ENCODE assay signal across 9 cellular contexts in genomic region chr12:123924539-123924938, GRCh38.
"Had no signal": no experiment of that assay in that cellular context is flagged by ENCODE, and none has a peak within 500 bp of the region (broad histone marks: within the 10 kb centered on the region; RNA-seq: fewer than 3 reads in every experiment).

No MANE protein-coding gene starts in this region.

- H3K4me3 Mint-ChIP-seq: GM23338, HFFc6 had no signal

- H3K9ac ChIP-seq: GM23248 had no signal

- H3K27ac Mint-ChIP-seq: GM23338, H9, HFFc6 had no signal

- H2AFZ ChIP-seq: GM23248, GM23338 had no signal

- H3K4me2 ChIP-seq: GM23338 had no signal

- H3K4me1 ChIP-seq: HAP-1 had no signal

- H3K9me3 Mint-ChIP-seq: GM23338, H9, HFFc6 had no signal

- H3K9me3 ChIP-seq: HAP-1 had no signal

- H3K27ac ChIP-seq: GM23248 had no signal

- DNase-seq: GM23248, GOT3, H7, H9, HCEC 1CT, HFFc6 had no signal

- H3K4me3 ChIP-seq: GM23248, GM23338, HAP-1 had no signal

- H3K4me1 Mint-ChIP-seq: GM23338, H9 had no signal

- H3K36me3 ChIP-seq: HAP-1 had no signal

- ATAC-seq: GM23338, HCT116 had no signal
